ENCODE assay signal across 10 cellular contexts in genomic region chr22:37266581-37267127, GRCh38. TPM values are rescaled to one million over a fixed set of nuclear protein-coding genes. Genes with fewer than 3 reads are reported as not detected.
DNase-seq lines count a peak whose midpoint lies in the region; ATAC-seq and TF ChIP-seq lines count a peak whose summit lies in the region.
"Had no signal": no experiment of that assay in that cellular context is flagged by ENCODE, and none has a peak within 500 bp of the region (broad histone marks: within the 10 kb centered on the region; RNA-seq: fewer than 3 reads in every experiment).

No MANE protein-coding gene starts in this region.

- CTCF ChIA-PET in Panc1 (lab: Charles Lee), result no interaction called here

- DNase-seq in Panc1 (ENCODE audit: low read depth, low spot score) (no peak), foreskin keratinocyte (no peak), body of pancreas (no peak), SKM-1 treated with dmso at 0.1 percent for 144 hours (lab: John Stamatoyannopoulos, UW; ENCODE audit: unreplicated experiment) (no peak)
- DNase-seq: cortex of kidney had no signal

- TF ChIP-seq CTCF in GM12875 (IDR thresholded peaks at IDR 0.05; ENCODE audit: borderline replicate concordance, insufficient read depth, low read depth, low read length), result no peak
- no peak for TF ChIP-seq CTCF in Panc1 (IDR thresholded peaks at IDR 0.05)
- TF ChIP-seq CTCF in foreskin keratinocyte (conservative IDR thresholded peaks at IDR 0.05), result no peak
- no peak for TF ChIP-seq CTCF in body of pancreas (IDR thresholded peaks at IDR 0.05)

- H3K36me3 ChIP-seq in Panc1 (ENCODE audit: control insufficient read depth, insufficient read depth, low read length) (no peaks in the 10 kb centered on the region), skeletal muscle satellite cell (ENCODE audit: insufficient read depth, low read length) (no peaks in the 10 kb centered on the region), body of pancreas (replicated peaks in 1 of 2; ENCODE audit: insufficient read depth in 1 of 2, low read depth in 2 of 2) (no peaks in the 10 kb centered on the region)

- intact Hi-C loops in Panc1 (cut with micrococcal nuclease; ENCODE audit: unreplicated experiment), result no loop called here
- intact Hi-C loops in body of pancreas (cut with DNase I), result no loop called here

- peak; percentile 68 for ATAC-seq in Panc1
- ATAC-seq in esophagus mucosa, result peak; percentile 27
- ATAC-seq in foreskin keratinocyte, result no peak
- no peak for ATAC-seq in HG02970 (IDR thresholded peaks at IDR 0.05; ENCODE audit: low FRiP score, unreplicated experiment)
- no peak for ATAC-seq in body of pancreas

- no peaks in the 10 kb centered on the region for H3K4me1 ChIP-seq in Panc1 (ENCODE audit: control insufficient read depth, insufficient read depth, low read length)
- peaks cover 7% of the 10 kb centered on the region for H3K4me1 ChIP-seq in skeletal muscle satellite cell (ENCODE audit: control insufficient read depth, insufficient read depth, low read length)
- H3K4me1 ChIP-seq in foreskin keratinocyte, result no peaks in the 10 kb centered on the region
- no peaks in the 10 kb centered on the region for H3K4me1 ChIP-seq in body of pancreas

- peak overlapping the region; percentile 66; the same call in 1 of the 2 replicates for H3K27ac ChIP-seq in Panc1 (ENCODE audit: low read length)
- H3K27ac ChIP-seq in foreskin keratinocyte, result no peak overlapping the region
- H3K27ac ChIP-seq in body of pancreas, result no peak overlapping the region

- H3K4me2 ChIP-seq in skeletal muscle satellite cell (ENCODE audit: low read length), result peak overlapping the region; percentile 75

- no peaks in the 10 kb centered on the region for H3K27me3 ChIP-seq in Panc1 (ENCODE audit: control insufficient read depth, insufficient read depth, low read length)
- peaks cover 30% of the 10 kb centered on the region for H3K27me3 ChIP-seq in skeletal muscle satellite cell (ENCODE audit: control insufficient read depth, insufficient read depth, low read length)
- peaks cover 11% of the 10 kb centered on the region for H3K27me3 ChIP-seq in foreskin keratinocyte
- no peaks in the 10 kb centered on the region for H3K27me3 ChIP-seq in body of pancreas

- 36 to 46% methylated on average over 16 to 18 of the region's 18 CpGs for WGBS in body of pancreas, 2 donors

- no peak for TF ChIP-seq POLR2A in body of pancreas (IDR thresholded peaks at IDR 0.05)

- peak overlapping the region; percentile 62 for H3K4me3 ChIP-seq in GM12875 (ENCODE audit: low read depth, low read length)
- peak overlapping the region; percentile 46 to 62 for H3K4me3 ChIP-seq in Panc1 (ENCODE audit: low read depth in 2 of 2, low read length in 2 of 2)
- peak overlapping the region; percentile 62 for H3K4me3 ChIP-seq in skeletal muscle satellite cell (ENCODE audit: low read length)
- no peak overlapping the region for H3K4me3 ChIP-seq in body of pancreas
- H3K4me3 ChIP-seq: lung had no signal

- POLR2A ChIA-PET in Panc1 (lab: Charles Lee), result no interaction called here

- BruUV-seq in Panc1 (replicated peaks; lab: Mats Ljungman, UMichigan), result no TSS peak

- H3K9ac ChIP-seq in skeletal muscle satellite cell (ENCODE audit: low read depth, low read length), result peak overlapping the region; percentile 16

- H3K9me3 ChIP-seq in Panc1 (ENCODE audit: control insufficient read depth, insufficient read depth, low read depth, low read length) (peaks cover 14% of the 10 kb centered on the region; the same call in 1 of the 2 replicates), skeletal muscle satellite cell (replicated peaks; ENCODE audit: low read length) (peaks cover 13% of the 10 kb centered on the region), body of pancreas (peaks cover 0 to 14% (median 0%) of the 10 kb centered on the region in 3 donors)

- in situ Hi-C loops in Panc1 (cut with HindIII; ENCODE audit: low pct_unique_long_range_greater_than_20kb, low sequenced_read_pairs), result no loop called here

RNA-seq across cellular contexts. Expression of gene CYTH4, which starts 15.7 kb away (rescaled TPM):
- total RNA-seq in Panc1 (2021; ENCODE audit: unreplicated experiment) (1.3 TPM), esophagus mucosa (1.6 TPM), foreskin keratinocyte (0.04 and 0.17 TPM in 2 replicates), body of pancreas (1 to 10 TPM; 2.3 to 7.9 TPM)
- 1.6 TPM for polyA plus RNA-seq in Panc1 (2012; ENCODE audit: insufficient read length)
- 0.76 and 1.1 TPM in 2 replicates for total RNA-seq in skeletal muscle satellite cell (2012; rRNA removed)
- polyA plus RNA-seq in foreskin keratinocyte, result 0.03 TPM in 1 of 2 replicates, not detected in the other

RNA-seq across cellular contexts. Expression of gene RAC2, which starts 22.6 kb away (rescaled TPM):
- 1.5 TPM for total RNA-seq in Panc1 (2021; ENCODE audit: unreplicated experiment)
- polyA plus RNA-seq in Panc1 (2012; ENCODE audit: insufficient read length), result 0.55 TPM
- total RNA-seq in esophagus mucosa, result 19.0 TPM
- 27.7 and 36.8 TPM in 2 replicates for total RNA-seq in skeletal muscle satellite cell (2012; rRNA removed)
- 75.9 and 77.0 TPM in 2 replicates for total RNA-seq in foreskin keratinocyte
- polyA plus RNA-seq in foreskin keratinocyte, result 116 and 117 TPM in 2 replicates
- 1 to 10 TPM; 4.3 to 4.9 TPM for total RNA-seq in body of pancreas

RNA-seq across cellular contexts. Expression of gene SSTR3, which starts 54.4 kb away (rescaled TPM):
- 0.08 TPM for total RNA-seq in Panc1 (2021; ENCODE audit: unreplicated experiment)
- not detected for polyA plus RNA-seq in Panc1 (2012; ENCODE audit: insufficient read length)
- total RNA-seq in esophagus mucosa, result not detected
- under 0.01 TPM in 1 of 2 replicates, not detected in the other for total RNA-seq in skeletal muscle satellite cell (2012; rRNA removed)
- not detected in 2 replicates for total RNA-seq in foreskin keratinocyte
- polyA plus RNA-seq in foreskin keratinocyte, result not detected in 2 replicates
- total RNA-seq in body of pancreas, result 1 to 10 TPM; 1.3 to 4.2 TPM

Comparison
In these comparisons a context has a peak if more than half of its experiments do, and no peak if none do; other contexts are left out.
1. H3K4me3 ChIP-seq: peak in GM12875 (single experiment), Panc1 (2 of 2) and skeletal muscle satellite cell (single experiment); none in body of pancreas (0 of 2).
2. ATAC-seq: peak in Panc1 (single experiment) and esophagus mucosa (single experiment); none in foreskin keratinocyte (single experiment), HG02970 (single experiment) and body of pancreas (single experiment).